In genomic region chr20:47397652-47398301, GRCh38 we compare ENCODE assay signal across 1 cellular context.
TF ChIP-seq lines count a peak whose summit lies in the region.

No MANE protein-coding gene starts in this region.

TF ChIP-seq in GM12878, 131 proteins besides CTCF, POLR2A, EP300 and RAD21 (continued from another document):
- no peak for TF ChIP-seq IRF5 (IDR thresholded peaks at IDR 0.05; ENCODE audit: borderline replicate concordance)
- peak; percentile 59; the same call in 1 of the 2 replicates for TF ChIP-seq NFXL1 (IDR thresholded peaks at IDR 0.05; ENCODE audit: borderline replicate concordance)
